In genomic region chr13:44843403-44843802, GRCh38 we compare ENCODE assay signal across 1 cellular context.
TF ChIP-seq lines count a peak whose summit lies in the region.

No MANE protein-coding gene starts in this region.

TF ChIP-seq in HepG2, 621 proteins besides CTCF, POLR2A, EP300 and RAD21 (continued from another document):
- TF ChIP-seq RNF2 (conservative IDR thresholded peaks at IDR 0.05; ENCODE audit: low read depth), result no peak
- TF ChIP-seq SP5 (CRISPR knock-in tag; IDR thresholded peaks at IDR 0.05; ENCODE audit: borderline replicate concordance, low read depth), result no peak
- no peak for TF ChIP-seq KLF16 (CRISPR knock-in tag; IDR thresholded peaks at IDR 0.05)
